ENCODE assay signal across 17 cellular contexts in the genomic region with DNA sequence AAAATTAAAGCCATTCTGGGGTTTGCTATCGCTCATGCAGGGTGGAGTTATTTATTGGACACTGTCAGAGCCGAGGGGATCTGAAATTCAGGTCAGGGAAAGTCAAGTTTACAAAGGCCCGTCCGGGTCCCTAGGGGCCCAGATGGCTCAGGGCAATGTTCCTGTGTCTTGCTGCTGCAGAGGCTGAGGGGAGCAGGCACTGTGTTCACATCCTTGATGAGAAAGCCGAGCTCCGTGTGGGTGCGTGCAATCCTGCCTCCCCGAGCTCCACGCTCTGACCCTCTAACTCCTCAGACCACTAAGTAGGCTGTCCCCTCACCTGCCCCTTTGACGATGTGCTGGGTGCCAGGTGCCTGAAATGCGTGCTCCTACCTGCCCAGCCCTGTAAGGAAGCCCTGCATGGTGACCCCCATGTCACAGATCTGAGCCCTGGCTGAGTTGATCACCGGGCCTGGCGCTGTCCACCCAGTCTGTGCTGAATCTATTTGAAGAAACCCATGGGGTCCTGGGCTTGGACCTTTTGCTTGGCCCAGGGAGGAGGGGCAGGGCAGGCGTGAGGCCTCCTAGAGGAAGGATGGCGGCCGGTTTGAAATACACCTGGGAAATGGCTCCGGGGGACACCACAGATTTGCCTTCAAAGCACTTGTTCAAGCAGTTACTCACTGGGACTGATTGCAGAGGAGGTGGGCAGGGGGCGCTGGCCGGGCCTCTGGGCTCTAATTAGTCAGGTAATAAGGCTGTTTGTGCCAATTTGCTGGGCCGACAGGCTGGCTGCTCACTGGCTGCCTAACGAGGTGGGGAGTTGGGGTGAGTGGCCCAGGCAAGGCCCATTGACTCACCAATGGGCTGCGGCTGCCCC.
DNase-seq lines count a peak whose midpoint lies in the region; ATAC-seq, FAIRE-seq and TF ChIP-seq lines count a peak whose summit lies in the region.
"Had no signal": no experiment of that assay in that cellular context is flagged by ENCODE, and none has a peak within 500 bp of the region (broad histone marks: within the 10 kb centered on the region; RNA-seq: fewer than 3 reads in every experiment).

No MANE protein-coding gene starts in this region.

- H3K4ac ChIP-seq in mesendoderm (ENCODE audit: low read depth, low read length) = no peak overlapping the region

- H4K8ac ChIP-seq in mesendoderm (ENCODE audit: low read depth, low read length) = no peak overlapping the region

- TF ChIP-seq CTCF in coronary artery (IDR thresholded peaks at IDR 0.05) = no peak

- H3K27ac ChIP-seq in coronary artery = no peak overlapping the region
- H3K27ac ChIP-seq in mesendoderm (ENCODE audit: low read depth, low read length) = no peak overlapping the region
- H3K27ac ChIP-seq: C4-2B, hepatocyte, left ventricle myocardium inferior, parathyroid adenoma had no signal

- no peak overlapping the region for H3K9ac ChIP-seq in mesendoderm (ENCODE audit: low read length)
- H3K9ac ChIP-seq: parathyroid adenoma had no signal

- H3K36me3 ChIP-seq in mesendoderm (ENCODE audit: control insufficient read depth, insufficient read depth, low read length) = no peaks in the 10 kb centered on the region
- H3K36me3 ChIP-seq: left ventricle myocardium inferior had no signal

- H3K9me3 Mint-ChIP-seq in stimulated activated naive CD8-positive, alpha-beta T cell treated with anti-CD3 and anti-CD28 coated beads, Interleukin-15, amount 100 ng/mL, for 72 hours = peaks cover 6 to 11% of the 10 kb centered on the region in 2 donors

- no peaks in the 10 kb centered on the region for H3K79me1 ChIP-seq in mesendoderm (ENCODE audit: low read length)

- no peak overlapping the region for H2BK5ac ChIP-seq in mesendoderm (ENCODE audit: low read length)

- H3K56ac ChIP-seq in mesendoderm (ENCODE audit: low read length) = no peak overlapping the region

- DNase-seq in activated effector memory CD4-positive, alpha-beta T cell treated with anti-CD3 and anti-CD28 coated beads, Interleukin-2, amount 50 U/mL, for 16 hours = peak; percentile 52
- no peak for DNase-seq in activated effector memory CD4-positive, alpha-beta T cell treated with Interleukin-2 at 50 U/mL for 16 hours
- DNase-seq in coronary artery (ENCODE audit: low spot score) = peak; percentile 54
- DNase-seq in mesendoderm = peak; percentile 32
- peak; percentile 38 for DNase-seq in ureter (ENCODE audit: low spot score)
- no peak for DNase-seq in stimulated activated naive CD8-positive, alpha-beta T cell treated with anti-CD3 and anti-CD28 coated beads, Interleukin-15, amount 100 ng/mL, for 72 hours
- no peak for DNase-seq in HTR-8/SVneo (ENCODE audit: insufficient read length, low spot score)
- DNase-seq in hippocampal formation (lab: John Stamatoyannopoulos, UW) = no peak
- DNase-seq: left ventricle myocardium inferior, NCI-H1436 treated with DMSO at 0.1 percent for 48 hours had no signal

- H3K23ac ChIP-seq in mesendoderm (ENCODE audit: low read length) = no peak overlapping the region

- no peak overlapping the region for H2AK5ac ChIP-seq in mesendoderm (ENCODE audit: low read length)

- no peak for FAIRE-seq in HTR-8/SVneo (lab: Jason Lieb, UNC)
- FAIRE-seq: A204.1, colon, TTC549 had no signal

- H3K4me1 Mint-ChIP-seq in stimulated activated naive CD8-positive, alpha-beta T cell treated with anti-CD3 and anti-CD28 coated beads, Interleukin-15, amount 100 ng/mL, for 72 hours = no peaks in the 10 kb centered on the region

- no CpG with 5 or more reads among the region's 22 CpGs for WGBS in mesendoderm (ENCODE audit: extremely low coverage, insufficient coverage, low lambda C conversion rate)

- no peak overlapping the region for H3K4me3 Mint-ChIP-seq in stimulated activated naive CD8-positive, alpha-beta T cell treated with anti-CD3 and anti-CD28 coated beads, Interleukin-15, amount 100 ng/mL, for 72 hours

- no peaks in the 10 kb centered on the region for H3K4me1 ChIP-seq in mesendoderm (ENCODE audit: control insufficient read depth, low read depth, low read length)
- H3K4me1 ChIP-seq: left ventricle myocardium inferior, parathyroid adenoma had no signal

- no peaks in the 10 kb centered on the region for H3K79me2 ChIP-seq in mesendoderm (ENCODE audit: control insufficient read depth, insufficient read depth, low read length)
- H3K79me2 ChIP-seq: hepatocyte, parathyroid adenoma had no signal

- ATAC-seq in stimulated activated naive CD8-positive, alpha-beta T cell treated with anti-CD3 and anti-CD28 coated beads, Interleukin-15, amount 100 ng/mL, for 72 hours = no peak

- no peak overlapping the region for H3K4me3 ChIP-seq in coronary artery
- no peak overlapping the region for H3K4me3 ChIP-seq in mesendoderm (ENCODE audit: low read length)
- H3K4me3 ChIP-seq: hepatocyte, left ventricle myocardium inferior had no signal

- H4K5ac ChIP-seq in mesendoderm (ENCODE audit: low read length) = no peak overlapping the region

- H3K4me2 ChIP-seq in mesendoderm (ENCODE audit: low read length) = no peak overlapping the region

- no peak overlapping the region for H3K18ac ChIP-seq in mesendoderm (ENCODE audit: low read length)

- no peak overlapping the region for H3K27ac Mint-ChIP-seq in stimulated activated naive CD8-positive, alpha-beta T cell treated with anti-CD3 and anti-CD28 coated beads, Interleukin-15, amount 100 ng/mL, for 72 hours
- H3K27ac Mint-ChIP-seq: activated naive CD4-positive, alpha-beta T cell treated with anti-CD3 and anti-CD28 coated beads, Interleukin-2, amount 50 U/mL, for 72 hours had no signal

- no peak overlapping the region for H2BK15ac ChIP-seq in mesendoderm (replicated peaks; ENCODE audit: low read depth)

- H2BK120ac ChIP-seq in mesendoderm (ENCODE audit: low read depth, low read length) = no peak overlapping the region

- H3K27me3 ChIP-seq in mesendoderm (ENCODE audit: insufficient read depth, low read length, poor library complexity) = no peaks in the 10 kb centered on the region
- H3K27me3 ChIP-seq: hepatocyte had no signal

- H3K27me3 Mint-ChIP-seq in stimulated activated naive CD8-positive, alpha-beta T cell treated with anti-CD3 and anti-CD28 coated beads, Interleukin-15, amount 100 ng/mL, for 72 hours = peaks cover 9% of the 10 kb centered on the region

Comparison
In these comparisons a context has a peak if more than half of its experiments do, and no peak if none do; other contexts are left out.
1. DNase-seq: peak in activated effector memory CD4-positive, alpha-beta T cell treated with anti-CD3 and anti-CD28 coated beads, Interleukin-2, amount 50 U/mL, for 16 hours (single experiment), coronary artery (single experiment), mesendoderm (single experiment) and ureter (single experiment); none in activated effector memory CD4-positive, alpha-beta T cell treated with Interleukin-2 at 50 U/mL for 16 hours (single experiment), stimulated activated naive CD8-positive, alpha-beta T cell treated with anti-CD3 and anti-CD28 coated beads, Interleukin-15, amount 100 ng/mL, for 72 hours (0 of 2), HTR-8/SVneo (single experiment) and hippocampal formation (0 of 2).